Comparison of ENCODE assay signal across 17 cellular contexts in genomic region chr6:144853603-144854002, GRCh38.
"Had no signal": no experiment of that assay in that cellular context is flagged by ENCODE, and none has a peak within 500 bp of the region (broad histone marks: within the 10 kb centered on the region; RNA-seq: fewer than 3 reads in every experiment).

No MANE protein-coding gene starts in this region.

- DNase-seq: activated CD4-positive, alpha-beta memory T cell treated with anti-CD3 and anti-CD28 coated beads for 36 hours; activated CD4-positive, CD25-positive, alpha-beta regulatory T cell treated with anti-CD3 and anti-CD28 coated beads, Interleukin-2, amount 50 U/mL, for 72 hours; activated CD8-positive, alpha-beta memory T cell treated with anti-CD3 and anti-CD28 coated beads, Interleukin-2, amount 50 U/mL, for 4 hours; esophagus squamous epithelium; foreskin fibroblast; left lung; mesenchymal stem cell; ovary; stimulated activated CD4-positive, alpha-beta T cell treated with anti-CD3 and anti-CD28 coated beads, Interleukin-15, amount 100 ng/mL, for 24 hours; stimulated activated CD4-positive, alpha-beta T cell treated with anti-CD3 and anti-CD28 coated beads, Interleukin-4, amount 100 ng/mL, for 24 hours; SW 1271; thyroid gland had no signal

- ATAC-seq: left lung had no signal

- H3K27me3 ChIP-seq: ascending aorta, esophagus squamous epithelium, left lung, ovary, SJSA1, thyroid gland had no signal

- H3K4me3 ChIP-seq: ascending aorta, esophagus squamous epithelium, left lung, ovary, SJSA1, thyroid gland had no signal

- H3K27me3 Mint-ChIP-seq: activated CD4-positive, alpha-beta memory T cell treated with anti-CD3 and anti-CD28 coated beads for 36 hours had no signal

- FAIRE-seq: keratinocyte had no signal

- H3K36me3 ChIP-seq: ovary had no signal

- H3K4me1 ChIP-seq: ascending aorta, esophagus squamous epithelium, left lung, SJSA1, thyroid gland had no signal

- H3K9me3 ChIP-seq: ascending aorta, esophagus squamous epithelium, left lung, ovary, SJSA1, thyroid gland had no signal

- H3K9me3 Mint-ChIP-seq: activated CD4-positive, alpha-beta memory T cell treated with anti-CD3 and anti-CD28 coated beads for 36 hours; neural crest cell; T-helper 2 cell treated with Interferon-gamma antibody and Interleukin-4, amounts not matched to agents 5 μg/mL and 100 μg/mL, for 36 hours had no signal

- H3K27ac ChIP-seq: ascending aorta, esophagus squamous epithelium, left lung, ovary, SJSA1, thyroid gland had no signal

- H3K4me3 Mint-ChIP-seq: activated CD4-positive, alpha-beta memory T cell treated with anti-CD3 and anti-CD28 coated beads for 36 hours; neural crest cell; T-helper 2 cell treated with Interferon-gamma antibody and Interleukin-4, amounts not matched to agents 5 μg/mL and 100 μg/mL, for 36 hours had no signal

- H3K27ac Mint-ChIP-seq: activated CD4-positive, alpha-beta memory T cell treated with anti-CD3 and anti-CD28 coated beads for 36 hours; T-helper 2 cell treated with Interferon-gamma antibody and Interleukin-4, amounts not matched to agents 5 μg/mL and 100 μg/mL, for 36 hours had no signal
